Comparison of ENCODE assay signal across 9 cellular contexts in genomic region chr17:10772425-10773380, GRCh38. TPM values are rescaled to one million over a fixed set of nuclear protein-coding genes. Genes with fewer than 3 reads are reported as not detected.
DNase-seq lines count a peak whose midpoint lies in the region; TF ChIP-seq lines count a peak whose summit lies in the region.
"Had no signal": no experiment of that assay in that cellular context is flagged by ENCODE, and none has a peak within 500 bp of the region (broad histone marks: within the 10 kb centered on the region; RNA-seq: fewer than 3 reads in every experiment).

No MANE protein-coding gene starts in this region.

- H3K4ac ChIP-seq in mesendoderm (ENCODE audit: low read depth, low read length): no peak overlapping the region

- peak; percentile 50 for TF ChIP-seq CTCF in astrocyte of the cerebellum (IDR thresholded peaks at IDR 0.05; ENCODE audit: low read depth, low read length, missing control alignments)

- no peak overlapping the region for H4K5ac ChIP-seq in mesendoderm (ENCODE audit: low read length)

- H3K18ac ChIP-seq in mesendoderm (ENCODE audit: low read length): no peak overlapping the region

- no peak overlapping the region for H2BK120ac ChIP-seq in mesendoderm (ENCODE audit: low read depth, low read length)

- H2BK5ac ChIP-seq in mesendoderm (ENCODE audit: low read length): no peak overlapping the region

- no peaks in the 10 kb centered on the region for H3K4me1 ChIP-seq in mesendoderm (ENCODE audit: control insufficient read depth, low read depth, low read length)

- no peak overlapping the region for H3K56ac ChIP-seq in mesendoderm (ENCODE audit: low read length)

- no peak overlapping the region for H3K9ac ChIP-seq in mesendoderm (ENCODE audit: low read length)

- DNase-seq in NOMO-1 (lab: John Stamatoyannopoulos, UW; ENCODE audit: unreplicated experiment in 2 of 2) (peak; percentile 33 to 51), NOMO-1 treated with dmso at 0.1 percent for 144 hours (lab: John Stamatoyannopoulos, UW; ENCODE audit: unreplicated experiment) (no peak), NOMO-1 treated with DMSO at 0.1 percent for 48 hours (lab: John Stamatoyannopoulos, UW; ENCODE audit: unreplicated experiment) (peak; percentile 36), astrocyte of the cerebellum (ENCODE audit: low read depth) (no peak), mesendoderm (peak; percentile 90), pons (ENCODE audit: low spot score) (no peak), DMS153 (lab: John Stamatoyannopoulos, UW) (no peak)
- DNase-seq in central memory CD4-positive, alpha-beta T cell: no peak

- H3K23ac ChIP-seq in mesendoderm (ENCODE audit: low read length): no peak overlapping the region

- in situ Hi-C loops in astrocyte of the cerebellum (cut with HindIII; ENCODE audit: low sequenced_read_pairs): no loop called here

- H2AK5ac ChIP-seq in mesendoderm (ENCODE audit: low read length): no peak overlapping the region

- no peak overlapping the region for H4K8ac ChIP-seq in mesendoderm (ENCODE audit: low read depth, low read length)

- H3K36me3 ChIP-seq in mesendoderm (ENCODE audit: control insufficient read depth, insufficient read depth, low read length): no peaks in the 10 kb centered on the region

- no CpG with 5 or more reads among the region's 9 CpGs for WGBS in mesendoderm (ENCODE audit: extremely low coverage, insufficient coverage, low lambda C conversion rate)

- H3K79me1 ChIP-seq in mesendoderm (ENCODE audit: low read length): no peaks in the 10 kb centered on the region

- H3K79me2 ChIP-seq in mesendoderm (ENCODE audit: control insufficient read depth, insufficient read depth, low read length): no peaks in the 10 kb centered on the region

- no peak overlapping the region for H3K27ac ChIP-seq in mesendoderm (ENCODE audit: low read depth, low read length)
- H3K27ac ChIP-seq: skin epidermis had no signal

- no peak overlapping the region for H3K4me3 ChIP-seq in astrocyte of the cerebellum (ENCODE audit: low read depth, low read length)
- no peak overlapping the region for H3K4me3 ChIP-seq in mesendoderm (ENCODE audit: low read length)
- H3K4me3 ChIP-seq: skin epidermis had no signal

- H3K27me3 ChIP-seq in mesendoderm (ENCODE audit: insufficient read depth, low read length, poor library complexity): no peaks in the 10 kb centered on the region

- H2BK15ac ChIP-seq in mesendoderm (replicated peaks; ENCODE audit: low read depth): no peak overlapping the region

- no peak overlapping the region for H3K4me2 ChIP-seq in mesendoderm (ENCODE audit: low read length)

RNA-seq across cellular contexts. Expression of gene TMEM238L, which starts 31.2 kb away (rescaled TPM):
- not detected for polyA plus RNA-seq in mesendoderm (2013, experiment 1 of 2)
- not detected for polyA plus RNA-seq in mesendoderm (2013, experiment 2 of 2)

RNA-seq across cellular contexts. Expression of gene TMEM220, which starts 42.9 kb away (rescaled TPM):
- polyA plus RNA-seq in mesendoderm (2013, experiment 1 of 2): 4.3 TPM
- polyA plus RNA-seq in mesendoderm (2013, experiment 2 of 2): 5.0 TPM

Comparison
In these comparisons a context has a peak if more than half of its experiments do, and no peak if none do; other contexts are left out.
1. DNase-seq: peak in NOMO-1 (2 of 2), NOMO-1 treated with DMSO at 0.1 percent for 48 hours (single experiment) and mesendoderm (single experiment); none in NOMO-1 treated with dmso at 0.1 percent for 144 hours (single experiment), astrocyte of the cerebellum (single experiment), pons (single experiment), DMS153 (single experiment) and central memory CD4-positive, alpha-beta T cell (single experiment).